In genomic region chr11:74492974-74493815, GRCh38 we compare ENCODE assay signal across 8 cellular contexts. TPM values are rescaled to one million over a fixed set of nuclear protein-coding genes. Genes with fewer than 3 reads are reported as not detected.
DNase-seq lines count a peak whose midpoint lies in the region; ATAC-seq and TF ChIP-seq lines count a peak whose summit lies in the region.

Gene LIPT2, minus strand, starts transcription at chr11:74493724. Its CDS starts 21 bp downstream, at chr11:74493703.

- DNase-seq in G401 (ENCODE audit: low spot score): peak; percentile 98
- DNase-seq in HAP-1 (ENCODE audit: low spot score in 2 of 2): peak; percentile 93 to 99
- peak; percentile 98 for DNase-seq in MG63
- peak; percentile 91 for DNase-seq in SHP77 treated with DMSO at 0.1 percent for 48 hours (lab: John Stamatoyannopoulos, UW)
- DNase-seq in activated gamma-delta T cell treated with Interleukin-2 at 50 U/mL for 16 hours: peak; percentile 97
- DNase-seq in foreskin keratinocyte: peak; percentile 90 to 94
- DNase-seq in neural crest cell (ENCODE audit: low read depth, low spot score): peak; percentile 88
- peak; percentile 98 for DNase-seq in stomach

- TF ChIP-seq EP300 in stomach (IDR thresholded peaks at IDR 0.05): no peak

- in situ Hi-C loops in G401 (cut with HindIII; ENCODE audit: low sequenced_read_pairs) (no loop called here), HAP-1 (cut with MboI; ENCODE audit: low sequenced_read_pairs) (no loop called here)

- intact Hi-C loops in stomach (cut with DNase I; ENCODE audit: low total_unique reads): no loop called here

- H3K27me3 Mint-ChIP-seq in neural crest cell (ENCODE audit: low read depth): no peaks in the 10 kb centered on the region

- H3K4me3 Mint-ChIP-seq in neural crest cell: peak within 1 kb of the TSS; percentile 88

- peaks cover 4% of the 10 kb centered on the region; the same call in 1 of the 2 replicates for H3K27me3 ChIP-seq in HAP-1 (ENCODE audit: low read depth)
- no peaks in the 10 kb centered on the region for H3K27me3 ChIP-seq in MG63
- H3K27me3 ChIP-seq in foreskin keratinocyte: no peaks in the 10 kb centered on the region
- H3K27me3 ChIP-seq in stomach: no peaks in the 10 kb centered on the region

- TF ChIP-seq POLR2A in stomach (IDR thresholded peaks at IDR 0.05): peak in 1 of 4 donors; percentile 53

- H3K36me3 ChIP-seq in HAP-1 (replicated peaks) (no peaks in the 10 kb centered on the region; the same call in 1 of the 2 replicates), MG63 (no peaks in the 10 kb centered on the region), stomach (peaks cover 0 to 14% (median 4%) of the 10 kb centered on the region in 4 donors)

- peaks cover 26% of the 10 kb centered on the region for H3K36me3 Mint-ChIP-seq in neural crest cell (ENCODE audit: low read depth)

- peaks cover 21% of the 10 kb centered on the region for H3K4me1 Mint-ChIP-seq in neural crest cell

- H3K9me3 ChIP-seq in HAP-1 (no peaks in the 10 kb centered on the region), MG63 (no peaks in the 10 kb centered on the region), stomach (no peaks in the 10 kb centered on the region)

- H3K27ac Mint-ChIP-seq in neural crest cell (ENCODE audit: unreplicated experiment): peak within 1 kb of the TSS; percentile 97

- WGBS in stomach, 5 donors: 0 to 1% (median 0%) methylated on average over 51 to 97 of the region's 97 CpGs

- TF ChIP-seq CTCF in foreskin keratinocyte (conservative IDR thresholded peaks at IDR 0.05) (no peak), neural crest cell (conservative IDR thresholded peaks at IDR 0.05) (no peak), stomach (IDR thresholded peaks at IDR 0.05) (no peak)

- H3K9me3 Mint-ChIP-seq in neural crest cell: peaks cover 13% of the 10 kb centered on the region

- H3K4me3 ChIP-seq in HAP-1: peak within 1 kb of the TSS; percentile 43
- H3K4me3 ChIP-seq in MG63: peak within 1 kb of the TSS; percentile 59
- H3K4me3 ChIP-seq in stomach: peak within 1 kb of the TSS; percentile 70 to 93 (median 82)

- ATAC-seq in foreskin keratinocyte: peak; percentile 90

- H3K27ac ChIP-seq in foreskin keratinocyte: peak within 1 kb of the TSS; percentile 50
- peak within 1 kb of the TSS; percentile 95 to 100 (median 100) for H3K27ac ChIP-seq in stomach

- H3K4me1 ChIP-seq in HAP-1 (no peaks in the 10 kb centered on the region), foreskin keratinocyte (no peaks in the 10 kb centered on the region), stomach (peaks cover 5 to 22% (median 16%) of the 10 kb centered on the region in 4 donors)

RNA-seq across cellular contexts. Expression of gene LIPT2, which starts in this region (rescaled TPM):
- total RNA-seq in G401 (2014; rRNA removed; shearing (Covaris generic)): 9.4 and 26.9 TPM in 2 replicates
- total RNA-seq in MG63 (2014; rRNA removed; shearing (Covaris generic); ENCODE audit: low replicate concordance): 2.1 and 5.3 TPM in 2 replicates
- total RNA-seq in foreskin keratinocyte (1.7 and 1.9 TPM in 2 replicates), neural crest cell (8.6 and 9.6 TPM in 2 replicates), stomach (10 to 100 TPM in 2 of 5 donors, 1 to 10 TPM in 1, under 1 TPM in 1, not detected in 1; 0.45 to 32.0 (median 10.9) TPM)
- polyA plus RNA-seq in foreskin keratinocyte (1.6 and 1.7 TPM in 2 replicates), stomach (1 to 10 TPM; 1.6 to 3.1 (median 1.8) TPM)

Comparison
In these comparisons a context has a peak if more than half of its experiments do, and no peak if none do; other contexts are left out.
1. Peak in every context shown above with its lines: DNase-seq, ATAC-seq, H3K4me3 ChIP-seq and H3K27ac ChIP-seq.